10 cellular contexts compared by ENCODE assay signal in genomic region chr1:30715216-30715615, GRCh38. TPM values are rescaled to one million over a fixed set of nuclear protein-coding genes. Genes with fewer than 3 reads are reported as not detected.
A peak's percentile ranks its signal among the peaks of the same experiment; 100 is the strongest.
DNase-seq lines count a peak whose midpoint lies in the region; ATAC-seq and TF ChIP-seq lines count a peak whose summit lies in the region.
"Had no signal": no experiment of that assay in that cellular context is flagged by ENCODE, and none has a peak within 500 bp of the region (broad histone marks: within the 10 kb centered on the region; RNA-seq: fewer than 3 reads in every experiment).

No MANE protein-coding gene starts in this region.

- H3K4me3 Mint-ChIP-seq in T-helper 17 cell: no peak overlapping the region
- H3K4me3 Mint-ChIP-seq: central memory CD8-positive, alpha-beta T cell had no signal

- H3K4me1 ChIP-seq in Panc1 (ENCODE audit: control insufficient read depth, insufficient read depth, low read length) (peaks cover 7% of the 10 kb centered on the region; the same call in 1 of the 2 replicates), hepatocyte (ENCODE audit: insufficient read depth) (peaks cover 3% of the 10 kb centered on the region)

- no peak overlapping the region for H2AFZ ChIP-seq in hepatocyte

- peaks cover 10% of the 10 kb centered on the region for H3K4me1 Mint-ChIP-seq in T-helper 17 cell

- no peaks in the 10 kb centered on the region for H3K9me3 ChIP-seq in Panc1 (ENCODE audit: control insufficient read depth, insufficient read depth, low read depth, low read length)
- H3K9me3 ChIP-seq in hepatocyte (ENCODE audit: low read depth): no peaks in the 10 kb centered on the region
- no peaks in the 10 kb centered on the region for H3K9me3 ChIP-seq in T-helper 17 cell (ENCODE audit: control insufficient read depth, low read length, poor library complexity, severe bottlenecking)
- H3K9me3 ChIP-seq: pancreas had no signal

- CTCF ChIA-PET in Panc1 (lab: Charles Lee): no interaction called here

- no peak for ATAC-seq in Panc1
- ATAC-seq in HG03135 (IDR thresholded peaks at IDR 0.05; ENCODE audit: unreplicated experiment): no peak
- ATAC-seq in T-helper 17 cell: no peak
- ATAC-seq: pancreas had no signal

- POLR2A ChIA-PET in Panc1 (lab: Charles Lee): interaction anchor here (0.6 kb wide), 1 partner anchor 313 kb away, joined by 3 read pairs; no protein-coding TSS in a partner anchor

- no TSS peak for BruUV-seq in Panc1 (replicated peaks; lab: Mats Ljungman, UMichigan)

- no peaks in the 10 kb centered on the region for H3K9me2 ChIP-seq in hepatocyte (replicated peaks; ENCODE audit: insufficient read depth)

- H3K27ac ChIP-seq in Panc1 (ENCODE audit: low read length) (no peak overlapping the region), hepatocyte (no peak overlapping the region)
- H3K27ac ChIP-seq: pancreas had no signal

- H3K27me3 ChIP-seq in GM06990 (replicated peaks; ENCODE audit: control insufficient read depth, insufficient read depth, low read length): no peaks in the 10 kb centered on the region
- no peaks in the 10 kb centered on the region for H3K27me3 ChIP-seq in Panc1 (ENCODE audit: control insufficient read depth, insufficient read depth, low read length)
- H3K27me3 ChIP-seq in hepatocyte: no peaks in the 10 kb centered on the region
- H3K27me3 ChIP-seq: pancreas had no signal

- in situ Hi-C loops in Panc1 (cut with HindIII; ENCODE audit: low pct_unique_long_range_greater_than_20kb, low sequenced_read_pairs): no loop called here

- H3K27ac Mint-ChIP-seq in T-helper 17 cell: no peak overlapping the region

- no peaks in the 10 kb centered on the region for H4K20me1 ChIP-seq in hepatocyte (ENCODE audit: insufficient read depth, poor library complexity, severe bottlenecking)

- intact Hi-C loops in Panc1 (cut with micrococcal nuclease; ENCODE audit: unreplicated experiment): no loop called here

- peak; percentile 46 for TF ChIP-seq CTCF in AG10803 (conservative IDR thresholded peaks at IDR 0.05; ENCODE audit: low read length)
- peak; percentile 43 for TF ChIP-seq CTCF in GM06990 (IDR thresholded peaks at IDR 0.05; ENCODE audit: insufficient read depth, low read length, poor library complexity, severe bottlenecking)
- TF ChIP-seq CTCF in Panc1 (IDR thresholded peaks at IDR 0.05): peak; percentile 76
- TF ChIP-seq CTCF in hepatocyte (IDR thresholded peaks at IDR 0.05; ENCODE audit: poor library complexity): peak; percentile 31

- DNase-seq in AG10803 (ENCODE audit: low read depth) (no peak), GM06990 (ENCODE audit: extremely low read depth, insufficient read length) (no peak), Panc1 (ENCODE audit: low read depth, low spot score) (no peak), hepatocyte (ENCODE audit: low spot score) (no peak), T-helper 17 cell (no peak), hippocampal formation (lab: John Stamatoyannopoulos, UW) (no peak)
- DNase-seq in activated effector memory CD4-positive, alpha-beta T cell treated with anti-CD3 and anti-CD28 coated beads, Interleukin-2, amount 50 U/mL, for 16 hours: no peak

- H3K36me3 ChIP-seq in GM06990 (ENCODE audit: control insufficient read depth, insufficient read depth, low read length) (no peaks in the 10 kb centered on the region), Panc1 (ENCODE audit: control insufficient read depth, insufficient read depth, low read length) (no peaks in the 10 kb centered on the region), hepatocyte (replicated peaks; ENCODE audit: insufficient read depth, low read depth) (no peaks in the 10 kb centered on the region)
- H3K36me3 ChIP-seq: pancreas had no signal

- no peaks in the 10 kb centered on the region for H3K27me3 Mint-ChIP-seq in T-helper 17 cell

- peaks cover 3% of the 10 kb centered on the region for H3K79me2 ChIP-seq in hepatocyte

- H3K4me2 ChIP-seq in hepatocyte: no peak overlapping the region

- WGBS in hepatocyte (ENCODE audit: low lambda C conversion rate, missing lambda C conversion rate): 94% methylated on average over 2 of the region's 2 CpGs

- H3K36me3 Mint-ChIP-seq in T-helper 17 cell (ENCODE audit: low read depth): no peaks in the 10 kb centered on the region

- H3K4me3 ChIP-seq in AG10803 (ENCODE audit: low read length) (no peak overlapping the region), GM06990 (replicated peaks; ENCODE audit: low read depth, low read length) (no peak overlapping the region), Panc1 (ENCODE audit: low read depth in 2 of 2, low read length in 2 of 2) (no peak overlapping the region), hepatocyte (no peak overlapping the region)
- H3K4me3 ChIP-seq: pancreas had no signal

RNA-seq across cellular contexts. Expression of gene MATN1, which starts 8.2 kb away (rescaled TPM):
- 0.59 TPM for total RNA-seq in Panc1 (2021; ENCODE audit: unreplicated experiment)
- 0.59 TPM for polyA plus RNA-seq in Panc1 (2012; ENCODE audit: insufficient read length)
- total RNA-seq in hepatocyte: 0.47 and 2.0 TPM in 2 replicates
- 3.4 and 3.7 TPM in 2 replicates for polyA plus RNA-seq in hepatocyte
- total RNA-seq in T-helper 17 cell: 1 to 10 TPM; 2.1 to 3.7 TPM

RNA-seq across cellular contexts. Expression of gene LAPTM5, which starts 42.4 kb away (rescaled TPM):
- total RNA-seq in Panc1 (2021; ENCODE audit: unreplicated experiment) (1.9 TPM), hepatocyte (3.2 and 5.1 TPM in 2 replicates), T-helper 17 cell (100 to 1,000 TPM; 563 to 601 TPM)
- 0.55 TPM for polyA plus RNA-seq in Panc1 (2012; ENCODE audit: insufficient read length)
- 2.6 and 5.4 TPM in 2 replicates for polyA plus RNA-seq in hepatocyte

Comparison
In these comparisons a context has a peak if more than half of its experiments do, and no peak if none do; other contexts are left out.
1. RNA of gene LAPTM5, which starts 42.4 kb away (total RNA-seq): 563 to 601 TPM in T-helper 17 cell; 3.2 to 5.1 TPM in hepatocyte and 1.9 TPM in Panc1 (single experiment); every median in the first group is over 10 times any median in the second.
2. Peak in every context shown above with its lines, with median percentiles within 50 percentile points of each other: CTCF ChIP-seq.